ENCODE assay signal across 14 cellular contexts in genomic region chr13:32036131-32036695, GRCh38. TPM values are rescaled to one million over a fixed set of nuclear protein-coding genes. Genes with fewer than 3 reads are reported as not detected.
DNase-seq lines count a peak whose midpoint lies in the region; ATAC-seq and TF ChIP-seq lines count a peak whose summit lies in the region.
"Had no signal": no experiment of that assay in that cellular context is flagged by ENCODE, and none has a peak within 500 bp of the region (broad histone marks: within the 10 kb centered on the region; RNA-seq: fewer than 3 reads in every experiment).

No MANE protein-coding gene starts in this region.

- intact Hi-C loops in esophagus squamous epithelium (cut with DNase I), result no loop called here

- TF ChIP-seq CTCF in esophagus squamous epithelium (IDR thresholded peaks at IDR 0.05), result no peak

- TF ChIP-seq POLR2A in esophagus squamous epithelium (IDR thresholded peaks at IDR 0.05), result no peak

- H3K36me3 Mint-ChIP-seq in T-helper 2 cell treated with Interferon-gamma antibody and Interleukin-4, amounts not matched to agents 5 μg/mL and 100 μg/mL, for 36 hours (ENCODE audit: low read depth), result peaks cover 8% of the 10 kb centered on the region

- DNase-seq in T-helper 2 cell treated with Interferon-gamma antibody and Interleukin-4, amounts not matched to agents 5 μg/mL and 100 μg/mL, for 36 hours (ENCODE audit: low spot score), result no peak
- DNase-seq in T-helper 2 cell (no peak), NOMO-1 (lab: John Stamatoyannopoulos, UW; ENCODE audit: unreplicated experiment in 2 of 2) (peak; percentile 89 to 95), esophagus squamous epithelium (lab: John Stamatoyannopoulos, UW) (peak; percentile 4), renal cortical epithelial cell (ENCODE audit: low read depth) (peak; percentile 49), epidermal melanocyte (ENCODE audit: insufficient read length, low spot score) (no peak)
- DNase-seq: endodermal cell; NCI-H1105 treated with DMSO at 0.1 percent for 48 hours; NK-92 treated with Interleukin-12 subunit alpha and Interleukin-12 subunit beta, amount 100 ng/mL, for 24 hours; stimulated activated CD4-positive, alpha-beta T cell treated with anti-CD3 and anti-CD28 coated beads, Interleukin-2, amount 100 ng/mL, for 24 hours had no signal

- H3K4me1 Mint-ChIP-seq in T-helper 2 cell treated with Interferon-gamma antibody and Interleukin-4, amounts not matched to agents 5 μg/mL and 100 μg/mL, for 36 hours (ENCODE audit: low read depth), result peaks cover 75% of the 10 kb centered on the region

- no peak overlapping the region for H3K27ac ChIP-seq in esophagus squamous epithelium

- 64 to 70% methylated on average over 4 of the region's 4 CpGs for WGBS in esophagus squamous epithelium, 2 donors

- ATAC-seq in HG02588 (IDR thresholded peaks at IDR 0.05; ENCODE audit: unreplicated experiment), result no peak
- ATAC-seq in HG03095 (IDR thresholded peaks at IDR 0.05; ENCODE audit: unreplicated experiment), result no peak
- ATAC-seq: HCT116 had no signal

- no peaks in the 10 kb centered on the region for H3K9me3 ChIP-seq in esophagus squamous epithelium

- H3K27me3 ChIP-seq in esophagus squamous epithelium, result peaks cover 0 to 5% (median 0%) of the 10 kb centered on the region in 4 donors

- peaks cover 0 to 11% (median 0%) of the 10 kb centered on the region in 3 donors for H3K4me1 ChIP-seq in esophagus squamous epithelium

- no peaks in the 10 kb centered on the region for H3K27me3 Mint-ChIP-seq in T-helper 2 cell treated with Interferon-gamma antibody and Interleukin-4, amounts not matched to agents 5 μg/mL and 100 μg/mL, for 36 hours (ENCODE audit: low read depth)

- no peak overlapping the region for H3K4me3 ChIP-seq in esophagus squamous epithelium

- H3K4me3 Mint-ChIP-seq in T-helper 2 cell treated with Interferon-gamma antibody and Interleukin-4, amounts not matched to agents 5 μg/mL and 100 μg/mL, for 36 hours, result peak overlapping the region; percentile 63
- H3K4me3 Mint-ChIP-seq: endodermal cell, neural crest cell had no signal

- H3K36me3 ChIP-seq in esophagus squamous epithelium, result no peaks in the 10 kb centered on the region

- H3K9me3 Mint-ChIP-seq in T-helper 2 cell treated with Interferon-gamma antibody and Interleukin-4, amounts not matched to agents 5 μg/mL and 100 μg/mL, for 36 hours, result no peaks in the 10 kb centered on the region
- H3K9me3 Mint-ChIP-seq: endodermal cell, neural crest cell had no signal

- H3K27ac Mint-ChIP-seq in T-helper 2 cell treated with Interferon-gamma antibody and Interleukin-4, amounts not matched to agents 5 μg/mL and 100 μg/mL, for 36 hours, result peak overlapping the region; percentile 64
- H3K27ac Mint-ChIP-seq: endodermal cell had no signal

RNA-seq across cellular contexts. Expression of gene FRY, which starts 4.6 kb away (rescaled TPM):
- total RNA-seq in esophagus squamous epithelium (10 to 100 TPM in 3 of 4 donors, 1 to 10 TPM in 1; 5.8 to 17.4 (median 12.0) TPM), renal cortical epithelial cell (2.6 and 16.2 TPM in 2 replicates)

Comparison
In these comparisons a context has a peak if more than half of its experiments do, and no peak if none do; other contexts are left out.
1. DNase-seq: peak in NOMO-1 (2 of 2), esophagus squamous epithelium (single experiment) and renal cortical epithelial cell (single experiment); none in T-helper 2 cell treated with Interferon-gamma antibody and Interleukin-4, amounts not matched to agents 5 μg/mL and 100 μg/mL, for 36 hours (single experiment), T-helper 2 cell (0 of 5) and epidermal melanocyte (single experiment).